8 cellular contexts compared by ENCODE assay signal in the genomic region with DNA sequence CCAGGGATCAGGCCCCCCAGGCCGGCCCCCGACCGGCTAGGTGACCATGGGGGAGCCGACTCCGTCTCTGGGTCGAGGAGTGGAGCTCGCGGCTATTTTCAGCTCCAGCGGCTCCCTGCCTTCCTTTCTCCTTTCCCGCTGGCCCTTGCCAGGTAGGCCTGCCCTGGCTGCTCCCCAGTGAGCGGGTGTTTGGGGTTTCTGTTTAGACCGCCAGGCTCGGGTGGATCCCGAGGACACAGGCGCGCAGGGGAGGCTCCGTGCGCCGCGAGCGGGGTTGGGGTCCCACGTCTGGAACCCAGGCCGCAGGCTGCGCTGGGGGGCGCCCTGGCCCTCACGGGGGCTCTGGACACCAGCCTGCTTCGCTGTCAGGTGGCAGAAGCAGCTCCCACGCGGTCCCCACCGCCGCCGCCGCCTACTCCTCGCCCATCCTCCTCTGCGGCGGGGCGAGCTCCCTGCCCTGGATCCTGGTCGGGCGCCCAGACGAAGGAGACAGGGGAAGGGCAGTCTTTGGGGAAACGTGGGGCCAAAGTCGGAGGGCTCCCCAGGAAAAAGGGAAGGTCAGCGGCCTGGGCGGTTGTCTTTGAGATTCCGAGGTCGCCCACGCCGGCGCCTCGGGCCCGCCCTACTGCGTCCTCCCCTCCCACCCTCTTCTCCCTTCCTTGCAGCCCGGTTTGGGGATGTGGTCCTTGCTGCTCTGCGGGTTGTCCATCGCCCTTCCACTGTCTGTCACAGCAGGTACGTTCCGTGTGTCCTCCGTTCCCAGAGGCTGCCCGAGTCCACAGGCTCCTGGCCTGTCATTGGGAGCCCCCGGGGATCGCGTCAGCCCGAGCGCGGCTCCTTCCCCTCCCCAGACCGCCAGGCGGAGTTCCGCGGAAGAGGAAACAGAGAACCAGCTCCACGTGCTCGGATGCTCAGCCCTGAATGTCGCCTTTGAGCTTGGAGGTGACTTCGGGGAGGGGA. TPM values are rescaled to one million over a fixed set of nuclear protein-coding genes. Genes with fewer than 3 reads are reported as not detected.
DNase-seq lines count a peak whose midpoint lies in the region; ATAC-seq and TF ChIP-seq lines count a peak whose summit lies in the region.

No MANE protein-coding gene starts in this region.

- H3K9me3 ChIP-seq in esophagus muscularis mucosa: no peaks in the 10 kb centered on the region

- ATAC-seq in stimulated activated memory B cell treated with anti-CD40 and anti-IgM and Interleukin-4, amounts not matched to agents 10 μg/mL and 1 μg/mL and 100 μg/mL, for 72 hours: peak; percentile 55
- ATAC-seq in GM18867 (IDR thresholded peaks at IDR 0.05; ENCODE audit: unreplicated experiment) (no peak), HG03439 (IDR thresholded peaks at IDR 0.05; ENCODE audit: unreplicated experiment) (no peak)

- whole genome bisulfite sequencing in esophagus muscularis mucosa: 20% methylated on average over 58 of the region's 73 CpGs

- H3K4me1 Mint-ChIP-seq in stimulated activated memory B cell treated with anti-CD40 and anti-IgM and Interleukin-4, amounts not matched to agents 10 μg/mL and 1 μg/mL and 100 μg/mL, for 72 hours: peaks cover 8% of the 10 kb centered on the region

- no peaks in the 10 kb centered on the region for H3K36me3 ChIP-seq in esophagus muscularis mucosa

- H3K36me3 Mint-ChIP-seq in stimulated activated memory B cell treated with anti-CD40 and anti-IgM and Interleukin-4, amounts not matched to agents 10 μg/mL and 1 μg/mL and 100 μg/mL, for 72 hours: no peaks in the 10 kb centered on the region

- H3K27me3 Mint-ChIP-seq in stimulated activated memory B cell treated with anti-CD40 and anti-IgM and Interleukin-4, amounts not matched to agents 10 μg/mL and 1 μg/mL and 100 μg/mL, for 72 hours: peaks cover 44% of the 10 kb centered on the region

- TF ChIP-seq EP300 in esophagus muscularis mucosa (IDR thresholded peaks at IDR 0.05): no peak

- DNase-seq in GM13977 (ENCODE audit: low spot score) (peak; percentile 23), esophagus muscularis mucosa (ENCODE audit: extremely low spot score) (no peak), myocyte (ENCODE audit: low read depth) (peak; percentile 59), RPMI8226 (no peak)
- peak in 2 of 3 experiments; percentile 13 for DNase-seq in activated CD8-positive, alpha-beta memory T cell treated with anti-CD3 and anti-CD28 coated beads for 48 hours (ENCODE audit: low read depth in 2 of 3, low spot score in 2 of 3)

- H3K27me3 ChIP-seq in esophagus muscularis mucosa: peaks cover 0 to 12% (median 0%) of the 10 kb centered on the region in 4 donors

- peak overlapping the region; percentile 56 to 61 (median 58) for H3K4me3 ChIP-seq in esophagus muscularis mucosa

- in situ Hi-C loops in GM13977 (cut with MboI; ENCODE audit: low pct_unique_long_range_greater_than_20kb, low sequenced_read_pairs, unreplicated experiment): no loop called here

- TF ChIP-seq POLR2A in esophagus muscularis mucosa (IDR thresholded peaks at IDR 0.05; ENCODE audit: low read depth): no peak

- H3K27ac Mint-ChIP-seq in stimulated activated memory B cell treated with anti-CD40 and anti-IgM and Interleukin-4, amounts not matched to agents 10 μg/mL and 1 μg/mL and 100 μg/mL, for 72 hours: peak overlapping the region; percentile 46

- peak overlapping the region; percentile 42 to 48 (median 46) for H3K27ac ChIP-seq in esophagus muscularis mucosa (replicated peaks in 1 of 4)

- intact Hi-C loops in esophagus muscularis mucosa (cut with DNase I): loop anchor here (5.0 kb wide), 2 partner anchors 35 to 55 kb away; no protein-coding TSS in a partner anchor

- TF ChIP-seq CTCF in GM13977 (IDR thresholded peaks at IDR 0.05; ENCODE audit: extremely low read depth, insufficient read depth, missing control alignments) (no peak), esophagus muscularis mucosa (IDR thresholded peaks at IDR 0.05) (peak; percentile 15 to 44 (median 16))

- no peaks in the 10 kb centered on the region for H3K9me3 Mint-ChIP-seq in stimulated activated memory B cell treated with anti-CD40 and anti-IgM and Interleukin-4, amounts not matched to agents 10 μg/mL and 1 μg/mL and 100 μg/mL, for 72 hours

- H3K4me3 Mint-ChIP-seq in stimulated activated memory B cell treated with anti-CD40 and anti-IgM and Interleukin-4, amounts not matched to agents 10 μg/mL and 1 μg/mL and 100 μg/mL, for 72 hours: peak overlapping the region; percentile 70

- H3K4me1 ChIP-seq in esophagus muscularis mucosa: peaks cover 6 to 16% (median 14%) of the 10 kb centered on the region in 4 donors

RNA-seq across cellular contexts. Expression of a gene that starts 0.6 kb away (rescaled TPM):
- total RNA-seq in esophagus muscularis mucosa: under 1 TPM in 3 of 4 donors, not detected in 1; 0.19 to 0.92 (median 0.66) TPM
- total RNA-seq in myocyte: 0.11 TPM in 1 of 2 replicates, not detected in the other
- polyA plus RNA-seq in myocyte (2012): 0.25 TPM

RNA-seq across cellular contexts. Expression of a gene that starts 44.9 kb away (rescaled TPM):
- total RNA-seq in esophagus muscularis mucosa (100 to 1,000 TPM in 1 of 4 donors, 10 to 100 TPM in 3; 41.5 to 157 (median 56.6) TPM), myocyte (12.9 and 13.9 TPM in 2 replicates)
- polyA plus RNA-seq in myocyte (2012): 5.9 TPM

Comparison
In these comparisons a context has a peak if more than half of its experiments do, and no peak if none do; other contexts are left out.
1. DNase-seq: peak in GM13977 (single experiment), activated CD8-positive, alpha-beta memory T cell treated with anti-CD3 and anti-CD28 coated beads for 48 hours (2 of 3) and myocyte (single experiment); none in esophagus muscularis mucosa (single experiment) and RPMI8226 (single experiment).